Comparison of ENCODE assay signal across 8 cellular contexts in genomic region chr5:17190242-17190778, GRCh38. TPM values are rescaled to one million over a fixed set of nuclear protein-coding genes. Genes with fewer than 3 reads are reported as not detected.
DNase-seq lines count a peak whose midpoint lies in the region; ATAC-seq and TF ChIP-seq lines count a peak whose summit lies in the region.

No MANE protein-coding gene starts in this region.

- peaks cover 50% of the 10 kb centered on the region for H3K4me1 ChIP-seq in mesodermal cell (ENCODE audit: control insufficient read depth, insufficient read depth, low read length, poor library complexity, severe bottlenecking)

- DNase-seq in GM10266 (ENCODE audit: extremely low spot score) (peak; percentile 22), HS-5 (ENCODE audit: low read depth) (peak; percentile 74), OCI-M2 (lab: John Stamatoyannopoulos, UW; ENCODE audit: unreplicated experiment) (peak; percentile 20), dorsolateral prefrontal cortex (no peak), immature natural killer cell (no peak)
- no peak for DNase-seq in stimulated activated naive CD8-positive, alpha-beta T cell treated with anti-CD3 and anti-CD28 coated beads, Interleukin-15, Interleukin-2, amounts not matched to agents 100 U/mL and 50 U/mL, for 24 hours

- peaks cover 2 to 3% (median 2%) of the 10 kb centered on the region in 3 donors for H3K27me3 Mint-ChIP-seq in immature natural killer cell (ENCODE audit: low read depth in 3 of 3)
- peaks cover 10% of the 10 kb centered on the region for H3K27me3 Mint-ChIP-seq in activated T-helper 17 cell treated with anti-CD3 and anti-CD28 coated beads, Interleukin-2, amount 50 U/mL, for 72 hours

- H3K27me3 ChIP-seq in dorsolateral prefrontal cortex: no peaks in the 10 kb centered on the region

- H3K27ac Mint-ChIP-seq in immature natural killer cell: no peak overlapping the region
- no peak overlapping the region for H3K27ac Mint-ChIP-seq in activated T-helper 17 cell treated with anti-CD3 and anti-CD28 coated beads, Interleukin-2, amount 50 U/mL, for 72 hours

- H3K36me3 Mint-ChIP-seq in immature natural killer cell: no peaks in the 10 kb centered on the region
- H3K36me3 Mint-ChIP-seq in activated T-helper 17 cell treated with anti-CD3 and anti-CD28 coated beads, Interleukin-2, amount 50 U/mL, for 72 hours (ENCODE audit: low read depth): no peaks in the 10 kb centered on the region

- H3K9me3 Mint-ChIP-seq in immature natural killer cell: peaks cover 0 to 8% (median 4%) of the 10 kb centered on the region in 6 donors
- no peaks in the 10 kb centered on the region for H3K9me3 Mint-ChIP-seq in activated T-helper 17 cell treated with anti-CD3 and anti-CD28 coated beads, Interleukin-2, amount 50 U/mL, for 72 hours

- no peaks in the 10 kb centered on the region for H3K4me1 Mint-ChIP-seq in immature natural killer cell
- H3K4me1 Mint-ChIP-seq in activated T-helper 17 cell treated with anti-CD3 and anti-CD28 coated beads, Interleukin-2, amount 50 U/mL, for 72 hours: no peaks in the 10 kb centered on the region

- WGBS in mesodermal cell (ENCODE audit: insufficient coverage in 2 of 2), 2 experiments: 16 to 33% methylated on average over 2 to 3 of the region's 4 CpGs

- H3K9me3 ChIP-seq in mesodermal cell (ENCODE audit: control insufficient read depth, low read length): no peaks in the 10 kb centered on the region

- no peaks in the 10 kb centered on the region for H3K36me3 ChIP-seq in mesodermal cell (ENCODE audit: control insufficient read depth, insufficient read depth, low read length)

- H3K27ac ChIP-seq in dorsolateral prefrontal cortex (peak overlapping the region in 1 of 59 donors; percentile 16), mesodermal cell (ENCODE audit: low read depth, low read length, severe bottlenecking) (peak overlapping the region; percentile 70)

- TF ChIP-seq CTCF in GM10266 (IDR thresholded peaks at IDR 0.05; ENCODE audit: control insufficient read depth, insufficient read depth, low read depth, missing control alignments): peak; percentile 66
- TF ChIP-seq CTCF in dorsolateral prefrontal cortex (IDR thresholded peaks at IDR 0.05 in 54 of 56, conservative IDR thresholded peaks at IDR 0.05 in 2 of 56; ENCODE audit: low read depth in 1 of 56, partially characterized antibody in 56 of 56): peak; percentile 78 to 97 (median 88)

- H3K4me3 ChIP-seq in dorsolateral prefrontal cortex (no peak overlapping the region), mesodermal cell (ENCODE audit: extremely low read depth, insufficient read depth, low read length, poor library complexity, severe bottlenecking) (no peak overlapping the region)

- intact Hi-C loops in dorsolateral prefrontal cortex (cut with DNase I): loop anchor here (2.0 to 10.0 kb wide), 4 partner anchors 400 to 1026 kb away; no protein-coding TSS in a partner anchor

- no peak overlapping the region for H3K4me3 Mint-ChIP-seq in immature natural killer cell
- no peak overlapping the region for H3K4me3 Mint-ChIP-seq in activated T-helper 17 cell treated with anti-CD3 and anti-CD28 coated beads, Interleukin-2, amount 50 U/mL, for 72 hours

- no peak for ATAC-seq in activated T-helper 17 cell treated with anti-CD3 and anti-CD28 coated beads, Interleukin-2, amount 50 U/mL, for 72 hours (replicated peaks)
- ATAC-seq in stimulated activated naive CD8-positive, alpha-beta T cell treated with anti-CD3 and anti-CD28 coated beads, Interleukin-15, Interleukin-2, amounts not matched to agents 100 U/mL and 50 U/mL, for 24 hours: no peak

RNA-seq across cellular contexts. Expression of gene BASP1, which starts 27.1 kb away (rescaled TPM):
- 100 to 1,000 TPM; 118 to 514 (median 366) TPM for total RNA-seq in dorsolateral prefrontal cortex
- polyA plus RNA-seq in mesodermal cell (2013, experiment 1 of 2): 133 TPM
- polyA plus RNA-seq in mesodermal cell (2013, experiment 2 of 2): 116 TPM
- 1 to 10 TPM; 1.6 to 7.2 (median 5.3) TPM for polyA plus RNA-seq in immature natural killer cell
- total RNA-seq in activated T-helper 17 cell treated with anti-CD3 and anti-CD28 coated beads, Interleukin-2, amount 50 U/mL, for 72 hours: 1 to 10 TPM in 1 of 2 donors, under 1 TPM in 1; 0.48 to 1.3 TPM

Comparison
In these comparisons a context has a peak if more than half of its experiments do, and no peak if none do; other contexts are left out.
1. DNase-seq: peak in GM10266 (single experiment), HS-5 (single experiment) and OCI-M2 (single experiment); none in dorsolateral prefrontal cortex (0 of 10), immature natural killer cell (0 of 3) and stimulated activated naive CD8-positive, alpha-beta T cell treated with anti-CD3 and anti-CD28 coated beads, Interleukin-15, Interleukin-2, amounts not matched to agents 100 U/mL and 50 U/mL, for 24 hours (single experiment).
2. RNA of gene BASP1, which starts 27.1 kb away (total RNA-seq): 118 to 514 TPM in dorsolateral prefrontal cortex; 0.48 to 1.3 TPM in activated T-helper 17 cell treated with anti-CD3 and anti-CD28 coated beads, Interleukin-2, amount 50 U/mL, for 72 hours; every median in the first group is over 10 times any median in the second.